Comparison of ENCODE assay signal across 9 cellular contexts in genomic region chr9:130766031-130766903, GRCh38.
DNase-seq lines count a peak whose midpoint lies in the region; ATAC-seq and TF ChIP-seq lines count a peak whose summit lies in the region.
"Had no signal": no experiment of that assay in that cellular context is flagged by ENCODE, and none has a peak within 500 bp of the region (broad histone marks: within the 10 kb centered on the region; RNA-seq: fewer than 3 reads in every experiment).

No MANE protein-coding gene starts in this region.

- H3K36me3 ChIP-seq in HEK293 (ENCODE audit: control insufficient read depth in 2 of 2, insufficient read depth in 1 of 2, low read length in 2 of 2) (no peaks in the 10 kb centered on the region), duodenal mucosa (ENCODE audit: control insufficient read depth in 1 of 2, insufficient read depth in 2 of 2, low read length in 2 of 2) (no peaks in the 10 kb centered on the region)

- H3K9me3 ChIP-seq in AG04450 (ENCODE audit: control insufficient read depth, insufficient read depth, low read length): peaks cover 2% of the 10 kb centered on the region; the same call in 1 of the 2 replicates
- no peaks in the 10 kb centered on the region for H3K9me3 ChIP-seq in HEK293 (ENCODE audit: control insufficient read depth, insufficient read depth, low read depth, low read length)
- H3K9me3 ChIP-seq in duodenal mucosa (ENCODE audit: control insufficient read depth in 1 of 2, low read length in 2 of 2): no peaks in the 10 kb centered on the region

- no peak overlapping the region for H3K4me3 Mint-ChIP-seq in nephron

- TF ChIP-seq CTCF in AG04450 (IDR thresholded peaks at IDR 0.05; ENCODE audit: low read depth, low read length): no peak
- no peak for TF ChIP-seq CTCF in HEK293 (tag by site-specific recombination; IDR thresholded peaks at IDR 0.05)
- TF ChIP-seq CTCF in nephron (IDR thresholded peaks at IDR 0.05; ENCODE audit: unreplicated experiment in 3 of 3): no peak

- H3K27ac Mint-ChIP-seq in nephron: peak overlapping the region; percentile 18 to 71 (median 34)

- H3K4me1 Mint-ChIP-seq in nephron: peaks cover 51% of the 10 kb centered on the region

- no peaks in the 10 kb centered on the region for H3K36me3 Mint-ChIP-seq in nephron (ENCODE audit: low read depth)

- H3K27me3 Mint-ChIP-seq in nephron (ENCODE audit: low read depth): no peaks in the 10 kb centered on the region

- in situ Hi-C loops in KBM-7 (cut with MboI; ENCODE audit: low pct_unique_long_range_greater_than_20kb, low sequenced_read_pairs): no loop called here

- H3K9ac ChIP-seq in duodenal mucosa (ENCODE audit: low read depth in 1 of 2, low read length in 2 of 2): peak overlapping the region; percentile 3 to 38

- H3K9me3 Mint-ChIP-seq in nephron: no peaks in the 10 kb centered on the region

- DNase-seq in AG04450 (ENCODE audit: low read depth, low spot score) (no peak), KBM-7 (no peak), hepatic stellate cell (ENCODE audit: low spot score) (no peak)
- DNase-seq: GF-D8 had no signal

- CTCF ChIA-PET in AG04450 (lab: Charles Lee): interaction anchor here (7.8 kb wide), 1 partner anchor 98 kb away, joined by 121 read pairs; no protein-coding TSS in a partner anchor
- CTCF ChIA-PET in HEK293 (lab: Yijun Ruan, JAX): interaction anchor here (0.9 to 14.5 kb wide), 3 partner anchors 65 to 1486 kb away, joined by 3 to 365 read pairs (median 20); no protein-coding TSS in a partner anchor

- H3K27ac ChIP-seq in AG04450 (ENCODE audit: low read depth, low read length) (peak overlapping the region; percentile 4), HEK293 (ENCODE audit: extremely low read depth, low read depth, low read length) (no peak overlapping the region), duodenal mucosa (ENCODE audit: low read depth, low read length) (no peak overlapping the region)

- ATAC-seq in HG03571 (IDR thresholded peaks at IDR 0.05; ENCODE audit: unreplicated experiment) (no peak), HG03432 (IDR thresholded peaks at IDR 0.05; ENCODE audit: unreplicated experiment) (no peak)

- H3K27me3 ChIP-seq in AG04450 (ENCODE audit: control insufficient read depth, insufficient read depth, low read length) (no peaks in the 10 kb centered on the region), duodenal mucosa (ENCODE audit: control insufficient read depth in 1 of 2, insufficient read depth in 2 of 2, low read length in 2 of 2) (no peaks in the 10 kb centered on the region)

- H3K4me1 ChIP-seq in HEK293 (ENCODE audit: control insufficient read depth, insufficient read depth, low read length): no peaks in the 10 kb centered on the region
- peaks cover 36 to 47% of the 10 kb centered on the region in 2 donors for H3K4me1 ChIP-seq in duodenal mucosa (ENCODE audit: control insufficient read depth in 1 of 2, insufficient read depth in 2 of 2, low read length in 2 of 2)

- POLR2A ChIA-PET in AG04450 (lab: Yijun Ruan, JAX) (interaction anchor here (0.6 kb wide), 1 partner anchor 51 kb away, joined by 3 read pairs; no protein-coding TSS in a partner anchor), HEK293 (lab: Yijun Ruan, JAX) (no interaction called here)

- no peak overlapping the region for H3K4me3 ChIP-seq in AG04450 (ENCODE audit: low read depth, low read length)
- H3K4me3 ChIP-seq in HEK293 (ENCODE audit: low read depth, low read length): no peak overlapping the region
- no peak overlapping the region for H3K4me3 ChIP-seq in duodenal mucosa (ENCODE audit: low read depth in 1 of 2, low read length in 2 of 2)

TF ChIP-seq in HEK293, 187 proteins besides CTCF, POLR2A, EP300 and RAD21 (continues in another document):
- TF ChIP-seq ZNF621 (tag by site-specific recombination; IDR thresholded peaks at IDR 0.05): no peak
- 0 out of 2 replicates have a peak, but pooled peaks have one; percentile 11 for TF ChIP-seq SCRT2 (tag by site-specific recombination; IDR thresholded peaks at IDR 0.05)
- no peak for TF ChIP-seq ZNF280C (tag by site-specific recombination; IDR thresholded peaks at IDR 0.05)
- no peak for TF ChIP-seq SP7 (tag by site-specific recombination; IDR thresholded peaks at IDR 0.05)
- no peak for TF ChIP-seq ZNF324 (tag by site-specific recombination; IDR thresholded peaks at IDR 0.05)
- TF ChIP-seq ZBTB49 (tag by site-specific recombination; IDR thresholded peaks at IDR 0.05; ENCODE audit: low read depth): no peak
- TF ChIP-seq ZNF670 (tag by site-specific recombination; IDR thresholded peaks at IDR 0.05; ENCODE audit: low read depth): no peak
- TF ChIP-seq ZNF292 (tag by site-specific recombination; IDR thresholded peaks at IDR 0.05; ENCODE audit: borderline replicate concordance, low read depth): no peak
- no peak for TF ChIP-seq ZNF10 (tag by site-specific recombination; IDR thresholded peaks at IDR 0.05)
- TF ChIP-seq EGR2 (tag by site-specific recombination; IDR thresholded peaks at IDR 0.05; ENCODE audit: low read depth): peak; percentile 66
- TF ChIP-seq ZFHX2 (tag by site-specific recombination; conservative IDR thresholded peaks at IDR 0.05): peak; percentile 57
- no peak for TF ChIP-seq KLF10 (tag by site-specific recombination; IDR thresholded peaks at IDR 0.05)
- no peak for TF ChIP-seq BCL6B (tag by site-specific recombination; IDR thresholded peaks at IDR 0.05)
- TF ChIP-seq ZNF529 (tag by site-specific recombination; IDR thresholded peaks at IDR 0.05; ENCODE audit: insufficient replicate concordance): no peak
- no peak for TF ChIP-seq SALL2 (tag by site-specific recombination; IDR thresholded peaks at IDR 0.05; ENCODE audit: borderline replicate concordance)
- no peak for TF ChIP-seq ZNF645 (tag by site-specific recombination; IDR thresholded peaks at IDR 0.05)
- TF ChIP-seq ZNF350 (tag by site-specific recombination; IDR thresholded peaks at IDR 0.05): no peak
- TF ChIP-seq ZNF510 (tag by site-specific recombination; IDR thresholded peaks at IDR 0.05; ENCODE audit: insufficient replicate concordance): no peak
- no peak for TF ChIP-seq ZNF2 (tag by site-specific recombination; IDR thresholded peaks at IDR 0.05)
- no peak for TF ChIP-seq ZBTB8A (tag by site-specific recombination; IDR thresholded peaks at IDR 0.05)
- TF ChIP-seq KLF1 (tag by site-specific recombination; IDR thresholded peaks at IDR 0.05): peak; percentile 62
- no peak for TF ChIP-seq ZNF561 (tag by site-specific recombination; IDR thresholded peaks at IDR 0.05; ENCODE audit: borderline replicate concordance)
- TF ChIP-seq ZFP41 (tag by site-specific recombination; IDR thresholded peaks at IDR 0.05; ENCODE audit: borderline replicate concordance): no peak
